Comparison of ENCODE assay signal across 18 cellular contexts in genomic region chr14:97538749-97539388, GRCh38.
"Had no signal": no experiment of that assay in that cellular context is flagged by ENCODE, and none has a peak within 500 bp of the region (broad histone marks: within the 10 kb centered on the region; RNA-seq: fewer than 3 reads in every experiment).

No MANE protein-coding gene starts in this region.

- H3K9me3 Mint-ChIP-seq: activated CD8-positive, alpha-beta T cell treated with anti-CD3 and anti-CD28 coated beads for 36 hours; activated naive CD4-positive, alpha-beta T cell treated with anti-CD3 and anti-CD28 coated beads, Interleukin-2, amount 10 ng/mL, durations not matched to agents 7 days and 5 days; activated T-helper 2 cell treated with anti-CD3 and anti-CD28 coated beads, Interferon-gamma antibody, Interleukin-2, Interleukin-4, amounts not matched to agents 10 μg/mL and 5 μg/mL and 100 μg/mL, durations not matched to agents 14 hours and 24 hours and 36 hours; naive thymus-derived CD8-positive, alpha-beta T cell had no signal

- H3K4me1 ChIP-seq: ascending aorta, transverse colon, uterus had no signal

- H3K27ac ChIP-seq: ascending aorta, hepatocyte, suprapubic skin, transverse colon, uterus had no signal

- H3K36me3 ChIP-seq: ascending aorta, suprapubic skin, transverse colon, uterus had no signal

- H3K27ac Mint-ChIP-seq: activated CD4-positive, alpha-beta T cell treated with anti-CD3 and anti-CD28 coated beads for 36 hours; activated CD8-positive, alpha-beta T cell treated with anti-CD3 and anti-CD28 coated beads for 36 hours; activated naive CD4-positive, alpha-beta T cell treated with anti-CD3 and anti-CD28 coated beads, Interleukin-2, amount 10 ng/mL, durations not matched to agents 7 days and 5 days; activated T-helper 2 cell treated with anti-CD3 and anti-CD28 coated beads, Interferon-gamma antibody, Interleukin-2, Interleukin-4, amounts not matched to agents 10 μg/mL and 5 μg/mL and 100 μg/mL, durations not matched to agents 14 hours and 24 hours and 36 hours; dendritic cell treated with granulocyte-macrophage colony-stimulating factor and Interleukin-4, amounts not matched to agents 40 ng/mL and 50 ng/mL, for 4 days had no signal

- H3K4me3 Mint-ChIP-seq: activated CD4-positive, alpha-beta T cell treated with anti-CD3 and anti-CD28 coated beads for 36 hours; activated CD8-positive, alpha-beta T cell treated with anti-CD3 and anti-CD28 coated beads for 36 hours; activated naive CD4-positive, alpha-beta T cell treated with anti-CD3 and anti-CD28 coated beads, Interleukin-2, amount 10 ng/mL, durations not matched to agents 7 days and 5 days; dendritic cell treated with granulocyte-macrophage colony-stimulating factor and Interleukin-4, amounts not matched to agents 40 ng/mL and 50 ng/mL, for 4 days; naive thymus-derived CD8-positive, alpha-beta T cell; stimulated activated naive CD8-positive, alpha-beta T cell treated with anti-CD3 and anti-CD28 coated beads, Interleukin-15, amount 100 ng/mL, for 72 hours had no signal

- H3K27me3 ChIP-seq: ascending aorta, hepatocyte, transverse colon, uterus had no signal

- H3K27me3 Mint-ChIP-seq: activated CD4-positive, alpha-beta T cell treated with anti-CD3 and anti-CD28 coated beads for 36 hours; activated CD8-positive, alpha-beta T cell treated with anti-CD3 and anti-CD28 coated beads for 36 hours; naive thymus-derived CD8-positive, alpha-beta T cell; stimulated activated naive CD8-positive, alpha-beta T cell treated with anti-CD3 and anti-CD28 coated beads, Interleukin-15, amount 100 ng/mL, for 72 hours had no signal

- DNase-seq: activated CD4-positive, alpha-beta T cell treated with anti-CD3 and anti-CD28 coated beads for 36 hours; activated CD8-positive, alpha-beta T cell treated with anti-CD3 and anti-CD28 coated beads for 36 hours; activated naive CD4-positive, alpha-beta T cell treated with anti-CD3 and anti-CD28 coated beads, Interleukin-2, amount 10 ng/mL, durations not matched to agents 7 days and 5 days; activated T-cell treated with anti-CD3 and anti-CD28 coated beads, Interleukin-2, amount 50 U/mL, for 1 hour; effector memory CD4-positive, alpha-beta T cell; mesenchymal stem cell; naive thymus-derived CD8-positive, alpha-beta T cell; occipital lobe; posterior cingulate gyrus; retina; stimulated activated naive CD8-positive, alpha-beta T cell treated with anti-CD3 and anti-CD28 coated beads, Interleukin-15, amount 100 ng/mL, for 72 hours; transverse colon; uterus had no signal

- H3K36me3 Mint-ChIP-seq: naive thymus-derived CD8-positive, alpha-beta T cell had no signal

- H3K4me3 ChIP-seq: ascending aorta, hepatocyte, suprapubic skin, transverse colon, uterus had no signal

- ATAC-seq: activated CD4-positive, alpha-beta T cell treated with anti-CD3 and anti-CD28 coated beads for 36 hours; activated CD8-positive, alpha-beta T cell treated with anti-CD3 and anti-CD28 coated beads for 36 hours; naive thymus-derived CD8-positive, alpha-beta T cell; stimulated activated naive CD8-positive, alpha-beta T cell treated with anti-CD3 and anti-CD28 coated beads, Interleukin-15, amount 100 ng/mL, for 72 hours had no signal

- H3K9me3 ChIP-seq: ascending aorta, suprapubic skin, transverse colon, uterus had no signal
